Comparison of ENCODE assay signal across 21 cellular contexts in genomic region chr4:113750734-113751133, GRCh38.
"Had no signal": no experiment of that assay in that cellular context is flagged by ENCODE, and none has a peak within 500 bp of the region (broad histone marks: within the 10 kb centered on the region; RNA-seq: fewer than 3 reads in every experiment).

No MANE protein-coding gene starts in this region.

- H3K36me3 ChIP-seq: brain microvascular endothelial cell, Peyer's patch had no signal

- ATAC-seq: activated T-cell treated with anti-CD3 and anti-CD28 coated beads, Interleukin-2, amount 50 U/mL, for 4 hours; K562; T-helper 17 cell had no signal

- H3K27me3 ChIP-seq: brain microvascular endothelial cell, Peyer's patch had no signal

- H3K4me3 ChIP-seq: K562, Peyer's patch had no signal

- DNase-seq: activated CD4-positive, alpha-beta memory T cell treated with anti-CD3 and anti-CD28 coated beads for 36 hours; activated CD4-positive, alpha-beta T cell treated with anti-CD3 and anti-CD28 coated beads, Interleukin-2, amount 10 ng/mL, durations not matched to agents 7 days and 5 days; activated CD4-positive, CD25-positive, alpha-beta regulatory T cell; activated CD8-positive, alpha-beta memory T cell treated with anti-CD3 and anti-CD28 coated beads for 24 hours; activated effector memory CD4-positive, alpha-beta T cell treated with anti-CD3 and anti-CD28 coated beads, Interleukin-2, amount 50 U/mL, for 16 hours; activated naive CD4-positive, alpha-beta T cell treated with Interleukin-2 at 50 U/mL for 16 hours; activated T-cell treated with anti-CD3 and anti-CD28 coated beads, Interleukin-2, amount 50 U/mL, for 4 hours; brain microvascular endothelial cell; cerebellar nuclear complex; MM.1S; NCI-H1105; NCI-H1436 treated with DMSO at 0.1 percent for 48 hours; NCI-H187; NCI-H2081; NCI-H446; NCI-H524; Peyer's patch; SHP77 treated with DMSO at 0.1 percent for 48 hours; T-helper 17 cell had no signal

- H3K9me3 Mint-ChIP-seq: activated CD4-positive, alpha-beta memory T cell treated with anti-CD3 and anti-CD28 coated beads for 36 hours; activated T-cell treated with anti-CD3 and anti-CD28 coated beads, Interleukin-2, amount 50 U/mL, for 4 hours had no signal

- H3K27ac ChIP-seq: brain microvascular endothelial cell, Peyer's patch, VCaP had no signal

- H3K4me3 Mint-ChIP-seq: activated CD4-positive, alpha-beta memory T cell treated with anti-CD3 and anti-CD28 coated beads for 36 hours; activated CD4-positive, alpha-beta T cell treated with anti-CD3 and anti-CD28 coated beads, Interleukin-2, amount 10 ng/mL, durations not matched to agents 7 days and 5 days; activated T-cell treated with anti-CD3 and anti-CD28 coated beads, Interleukin-2, amount 50 U/mL, for 4 hours; T-helper 17 cell had no signal

- H3K9me3 ChIP-seq: Peyer's patch had no signal

- H3K27ac Mint-ChIP-seq: activated CD4-positive, alpha-beta memory T cell treated with anti-CD3 and anti-CD28 coated beads for 36 hours; activated CD4-positive, alpha-beta T cell treated with anti-CD3 and anti-CD28 coated beads, Interleukin-2, amount 10 ng/mL, durations not matched to agents 7 days and 5 days; T-helper 17 cell had no signal

- H3K27me3 Mint-ChIP-seq: activated CD4-positive, alpha-beta memory T cell treated with anti-CD3 and anti-CD28 coated beads for 36 hours; activated CD4-positive, alpha-beta T cell treated with anti-CD3 and anti-CD28 coated beads, Interleukin-2, amount 10 ng/mL, durations not matched to agents 7 days and 5 days; T-helper 17 cell had no signal

- H3K4me1 ChIP-seq: Peyer's patch had no signal
